26 cellular contexts compared by ENCODE assay signal in genomic region chr2:168749264-168749663, GRCh38. TPM values are rescaled to one million over a fixed set of nuclear protein-coding genes. Genes with fewer than 3 reads are reported as not detected.
A peak's percentile ranks its signal among the peaks of the same experiment; 100 is the strongest.
DNase-seq lines count a peak whose midpoint lies in the region; ATAC-seq and TF ChIP-seq lines count a peak whose summit lies in the region.
"Had no signal": no experiment of that assay in that cellular context is flagged by ENCODE, and none has a peak within 500 bp of the region (broad histone marks: within the 10 kb centered on the region; RNA-seq: fewer than 3 reads in every experiment).

No MANE protein-coding gene starts in this region.

- peaks cover 54 to 69% (median 64%) of the 10 kb centered on the region in 4 donors for H3K4me1 Mint-ChIP-seq in CD4-positive, alpha-beta memory T cell
- peaks cover 22% of the 10 kb centered on the region for H3K4me1 Mint-ChIP-seq in WTC11

- H3K4me3 ChIP-seq in CD4-positive, alpha-beta memory T cell (ENCODE audit: low read length in 2 of 2): no peak overlapping the region
- H3K4me3 ChIP-seq: adrenal gland, body of pancreas, dorsolateral prefrontal cortex, thoracic aorta had no signal

- peaks cover 60% of the 10 kb centered on the region for H3K4me1 ChIP-seq in CD4-positive, alpha-beta memory T cell (ENCODE audit: insufficient read depth, low read length)
- no peaks in the 10 kb centered on the region for H3K4me1 ChIP-seq in foreskin keratinocyte
- H3K4me1 ChIP-seq: adrenal gland, body of pancreas had no signal

- CTCF ChIA-PET in CD4-positive, alpha-beta memory T cell (lab: Charles Lee; ENCODE audit: partially characterized antibody): interaction anchor here (0.7 to 4.0 kb wide), 5 partner anchors 8 to 729 kb away, joined by 3 to 16 read pairs (median 7); no protein-coding TSS in a partner anchor
- CTCF ChIA-PET in WTC11 (lab: Charles Lee): interaction anchor here (0.7 to 1.6 kb wide), 3 partner anchors 24 to 1105 kb away, joined by 3 to 4 read pairs (median 3); no protein-coding TSS in a partner anchor

- TF ChIP-seq CTCF in WTC11 (IDR thresholded peaks at IDR 0.05): no peak
- no peak for TF ChIP-seq CTCF in foreskin keratinocyte (conservative IDR thresholded peaks at IDR 0.05)

- no peaks in the 10 kb centered on the region for H3K27me3 ChIP-seq in CD4-positive, alpha-beta memory T cell (ENCODE audit: insufficient read depth, low read length)
- no peaks in the 10 kb centered on the region for H3K27me3 ChIP-seq in foreskin keratinocyte
- H3K27me3 ChIP-seq: adrenal gland, body of pancreas, dorsolateral prefrontal cortex had no signal

- intact Hi-C loops in CD4-positive, alpha-beta memory T cell (cut with micrococcal nuclease): no loop called here
- intact Hi-C loops in left colon (cut with DNase I, micrococcal nuclease): no loop called here

- H3K9me3 Mint-ChIP-seq in CD4-positive, alpha-beta memory T cell: peaks cover 0 to 4% (median 0%) of the 10 kb centered on the region in 8 donors
- no peaks in the 10 kb centered on the region for H3K9me3 Mint-ChIP-seq in WTC11
- H3K9me3 Mint-ChIP-seq: CD14-positive monocyte, IgD-negative memory B cell had no signal

- DNase-seq in DMS 273 (lab: John Stamatoyannopoulos, UW; ENCODE audit: unreplicated experiment) (peak; percentile 18), DMS 273 treated with DMSO at 0.1 percent for 48 hours (lab: John Stamatoyannopoulos, UW) (no peak), WTC11 (ENCODE audit: low spot score) (no peak), left colon (no peak), foreskin keratinocyte (no peak)
- DNase-seq in CD4-positive, alpha-beta memory T cell: no peak
- DNase-seq: activated CD8-positive, alpha-beta memory T cell treated with anti-CD3 and anti-CD28 coated beads for 24 hours; activated gamma-delta T cell treated with Interleukin-2 at 50 U/mL for 16 hours; activated T-cell treated with anti-CD3 and anti-CD28 coated beads, Interleukin-2, amount 50 U/mL, for 1 hour; adrenal gland; body of pancreas; cerebellar nuclear complex; dorsolateral prefrontal cortex; NCI-H1092 treated with DMSO at 0.1 percent for 48 hours; NCI-H187; NCI-H526 treated with DMSO at 0.1 percent for 48 hours; stimulated activated naive CD4-positive, alpha-beta T cell treated with Interleukin-2 at 50 U/mL for 16 hours; T-helper 2 cell had no signal

- no peaks in the 10 kb centered on the region for H3K36me3 ChIP-seq in CD4-positive, alpha-beta memory T cell (ENCODE audit: insufficient read depth, low read length)
- H3K36me3 ChIP-seq: adrenal gland, thoracic aorta had no signal

- peak overlapping the region; percentile 65 to 93 (median 83) for H3K27ac Mint-ChIP-seq in CD4-positive, alpha-beta memory T cell
- H3K27ac Mint-ChIP-seq in WTC11: peak overlapping the region; percentile 30; the same call in 1 of the 2 replicates

- POLR2A ChIA-PET in CD4-positive, alpha-beta memory T cell (lab: Charles Lee; ENCODE audit: partially characterized antibody): interaction anchor here (1.2 to 1.4 kb wide), 2 partner anchors 29 to 267 kb away, joined by 3 read pairs; no protein-coding TSS in a partner anchor
- POLR2A ChIA-PET in WTC11 (lab: Charles Lee): no interaction called here

- H3K27ac ChIP-seq in CD4-positive, alpha-beta memory T cell (ENCODE audit: low read depth, low read length): no peak overlapping the region
- H3K27ac ChIP-seq in foreskin keratinocyte: no peak overlapping the region
- H3K27ac ChIP-seq: 22Rv1, adrenal gland, body of pancreas, dorsolateral prefrontal cortex, thoracic aorta had no signal

- ATAC-seq in WTC11 (peak; percentile 83), left colon (peak; percentile 37), foreskin keratinocyte (no peak), HG03039 (IDR thresholded peaks at IDR 0.05; ENCODE audit: unreplicated experiment) (no peak), GM21717 (IDR thresholded peaks at IDR 0.05; ENCODE audit: unreplicated experiment) (no peak)

- H3K36me3 Mint-ChIP-seq in CD4-positive, alpha-beta memory T cell: peaks cover 0 to 8% of the 10 kb centered on the region in 2 donors
- H3K36me3 Mint-ChIP-seq in WTC11: no peaks in the 10 kb centered on the region

- H3K4me3 Mint-ChIP-seq in CD4-positive, alpha-beta memory T cell: peak overlapping the region in 3 of 8 donors; percentile 40 to 68 (median 62)
- H3K4me3 Mint-ChIP-seq in WTC11: no peak overlapping the region
- H3K4me3 Mint-ChIP-seq: CD14-positive monocyte, IgD-negative memory B cell had no signal

- H3K9me3 ChIP-seq in CD4-positive, alpha-beta memory T cell (ENCODE audit: control insufficient read depth in 1 of 2, low read length in 2 of 2): no peaks in the 10 kb centered on the region
- H3K9me3 ChIP-seq: adrenal gland, body of pancreas, thoracic aorta had no signal

- no peaks in the 10 kb centered on the region for H3K27me3 Mint-ChIP-seq in CD4-positive, alpha-beta memory T cell
- H3K27me3 Mint-ChIP-seq in WTC11 (ENCODE audit: low read depth): no peaks in the 10 kb centered on the region
- H3K27me3 Mint-ChIP-seq: IgD-negative memory B cell had no signal

TF ChIP-seq in WTC11, 78 proteins besides CTCF, POLR2A, EP300 and RAD21:
- TF ChIP-seq AR (CRISPR knock-in tag; IDR thresholded peaks at IDR 0.05) (peak; percentile 21; the same call in 1 of the 2 replicates), GRHL2 (CRISPR knock-in tag; IDR thresholded peaks at IDR 0.05; ENCODE audit: insufficient replicate concordance, severe bottlenecking) (no peak)

RNA-seq across cellular contexts. Expression of gene NOSTRIN, which starts 53.2 kb away (rescaled TPM):
- not detected for total RNA-seq in CD4-positive, alpha-beta memory T cell
- not detected for polyA plus RNA-seq in CD4-positive, alpha-beta memory T cell
- 0.22 to 0.46 TPM in 2 of 3 replicates, not detected in the other for total RNA-seq in WTC11 (2021)
- 10 to 100 TPM; 52.7 to 55.6 TPM for total RNA-seq in left colon
- total RNA-seq in foreskin keratinocyte: not detected in 2 replicates
- not detected in 2 replicates for polyA plus RNA-seq in foreskin keratinocyte
- total RNA-seq: myocyte, RPMI7951 had no signal
- polyA plus RNA-seq: CD14-positive monocyte, IgD-negative memory B cell had no signal

Comparison
In these comparisons a context has a peak if more than half of its experiments do, and no peak if none do; other contexts are left out.
1. ATAC-seq: peak in WTC11 (single experiment) and left colon (single experiment); none in foreskin keratinocyte (single experiment), HG03039 (single experiment) and GM21717 (single experiment).
2. RNA of gene NOSTRIN, which starts 53.2 kb away (total RNA-seq): 52.7 to 55.6 TPM in left colon; 0.22 to 0.46 TPM in WTC11, not detected in CD4-positive, alpha-beta memory T cell and not detected in foreskin keratinocyte; every median in the first group is over 10 times any median in the second.